ENCODE assay signal across 35 cellular contexts in the genomic region with DNA sequence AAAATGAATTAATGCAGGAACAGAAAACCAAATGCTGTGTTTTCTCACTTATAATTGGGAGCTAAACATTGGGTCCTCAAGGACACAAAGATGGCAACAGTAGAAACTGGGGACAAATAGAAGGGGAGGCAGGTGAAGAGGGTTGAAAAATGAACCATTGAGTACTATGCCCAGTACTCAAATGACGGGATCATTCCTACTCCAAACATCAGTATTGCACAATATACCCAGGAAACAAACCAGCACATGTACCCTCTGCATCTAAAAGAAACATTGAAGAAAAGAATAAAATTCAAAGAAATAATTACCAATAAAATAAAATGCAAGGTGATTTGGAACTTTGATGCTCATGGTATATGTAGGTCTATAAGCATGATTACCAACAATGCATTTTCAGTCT.
"Had no signal": no experiment of that assay in that cellular context is flagged by ENCODE, and none has a peak within 500 bp of the region (broad histone marks: within the 10 kb centered on the region; RNA-seq: fewer than 3 reads in every experiment).

No MANE protein-coding gene starts in this region.

- DNase-seq: Karpas-422, Kasumi-1, MG63, MM.1S, MV-4-11, NCI-H1048, NCI-H1092, NCI-H1092 treated with DMSO at 0.1 percent for 48 hours, NCI-H1105, NCI-H1105 treated with DMSO at 0.1 percent for 48 hours, NCI-H1417, NCI-H1417 treated with DMSO at 0.1 percent for 48 hours, NCI-H1436, NCI-H1436 treated with DMSO at 0.1 percent for 48 hours, NCI-H146, NCI-H1694, NCI-H1694 treated with DMSO at 0.1 percent for 48 hours, NCI-H187, NCI-H187 treated with DMSO at 0.1 percent for 48 hours, NCI-H1930, NCI-H2029, NCI-H2029 treated with DMSO at 0.1 percent for 48 hours, NCI-H2081, NCI-H2081 treated with DMSO at 0.1 percent for 48 hours, NCI-H2107, NCI-H2171, NCI-H2171 treated with DMSO at 0.1 percent for 48 hours, NCI-H2227 treated with DMSO at 0.1 percent for 48 hours, NCI-H226, NCI-H345, NCI-H446, NCI-H446 treated with DMSO at 0.1 percent for 48 hours, NCI-H510A, NCI-H510A treated with DMSO at 0.1 percent for 48 hours, NCI-H524 had no signal

- H3K9me3 ChIP-seq: MG63 had no signal

- H3K36me3 ChIP-seq: MG63 had no signal

- H3K4me3 ChIP-seq: MG63 had no signal

- H3K27me3 ChIP-seq: MG63 had no signal
